ENCODE assay signal across 15 cellular contexts in the genomic region with DNA sequence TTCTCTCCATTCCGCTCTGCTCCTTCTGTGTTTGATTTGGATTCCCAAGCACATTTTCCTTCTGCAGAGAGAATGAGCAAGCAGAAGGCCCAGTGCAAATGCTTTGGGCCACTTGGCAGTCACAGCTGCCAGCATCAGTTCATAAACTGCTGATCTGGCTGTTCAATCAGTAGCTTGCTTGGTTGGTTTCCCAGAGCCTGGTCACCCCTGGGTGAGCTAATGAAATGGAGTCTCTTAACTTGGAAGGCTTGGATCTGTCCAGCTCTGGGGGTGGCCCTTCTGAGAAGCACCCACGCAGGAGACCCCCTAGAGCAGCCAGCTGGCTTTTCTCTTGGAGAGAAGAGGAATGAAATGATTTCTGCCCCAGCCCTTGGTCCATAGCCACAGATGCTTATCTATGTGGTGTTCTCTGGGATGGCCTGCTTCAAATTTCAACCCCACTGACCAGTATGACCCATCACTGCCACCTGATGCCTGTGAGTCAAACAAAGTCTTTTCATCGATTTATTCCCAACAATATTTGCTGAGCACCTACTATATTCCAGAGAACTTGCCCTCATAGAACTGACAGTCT. TPM values are rescaled to one million over a fixed set of nuclear protein-coding genes. Genes with fewer than 3 reads are reported as not detected.
DNase-seq lines count a peak whose midpoint lies in the region; ATAC-seq, FAIRE-seq and TF ChIP-seq lines count a peak whose summit lies in the region.
"Had no signal": no experiment of that assay in that cellular context is flagged by ENCODE, and none has a peak within 500 bp of the region (broad histone marks: within the 10 kb centered on the region; RNA-seq: fewer than 3 reads in every experiment).

No MANE protein-coding gene starts in this region.

- FAIRE-seq in A549 (lab: Jason Lieb, UNC), result no peak
- FAIRE-seq: G401.6, GM18507, islet of Langerhans had no signal

- no peak overlapping the region for H3K27ac ChIP-seq in A549
- H3K27ac ChIP-seq in dorsolateral prefrontal cortex, result peak overlapping the region; percentile 45 to 97 (median 90)
- H3K27ac ChIP-seq: neural progenitor cell had no signal

- H3K9me3 ChIP-seq in A549, result no peaks in the 10 kb centered on the region

- H3K4me1 ChIP-seq in A549, result no peaks in the 10 kb centered on the region
- H3K4me1 ChIP-seq: neural progenitor cell had no signal

- no peaks in the 10 kb centered on the region for H3K27me3 ChIP-seq in dorsolateral prefrontal cortex
- H3K27me3 ChIP-seq: neural progenitor cell had no signal

- CTCF ChIA-PET in A549 (lab: Yijun Ruan, JAX), result interaction anchor here (1.2 to 11.5 kb wide), 2 partner anchors 72 to 94 kb away, joined by 4 to 104 read pairs; no protein-coding TSS in a partner anchor

- TF ChIP-seq RAD21 in A549 (conservative IDR thresholded peaks at IDR 0.05 in 1 of 2, IDR thresholded peaks at IDR 0.05 in 1 of 2), result no peak

- TF ChIP-seq CTCF in A549 (IDR thresholded peaks at IDR 0.05), result no peak
- no peak for TF ChIP-seq CTCF in dorsolateral prefrontal cortex (IDR thresholded peaks at IDR 0.05 in 54 of 56, conservative IDR thresholded peaks at IDR 0.05 in 2 of 56; ENCODE audit: low read depth in 1 of 56, partially characterized antibody in 56 of 56)

- WGBS in A549 (ENCODE audit: missing lambda C conversion rate), result 60% methylated on average over 3 of the region's 3 CpGs

- no peak for TF ChIP-seq POLR2A in A549 (IDR thresholded peaks at IDR 0.05; ENCODE audit: low read length)

- no peak for ATAC-seq in A549

- TF ChIP-seq EP300 in A549 (IDR thresholded peaks at IDR 0.05), result no peak

- H3K4me3 ChIP-seq in A549, result no peak overlapping the region
- no peak overlapping the region for H3K4me3 ChIP-seq in dorsolateral prefrontal cortex
- H3K4me3 ChIP-seq: neural progenitor cell had no signal

- H3K4me2 ChIP-seq in A549, result no peak overlapping the region
- H3K4me2 ChIP-seq: neural progenitor cell had no signal

- DNase-seq in A549 (ENCODE audit: low read depth in 1 of 2, low spot score in 1 of 2) (no peak), LHCN-M2 (ENCODE audit: low read depth) (peak; percentile 36), dorsolateral prefrontal cortex (peak in 3 of 10 donors; percentile 41 to 48 (median 42)), medulla oblongata (ENCODE audit: extremely low spot score) (peak; percentile 39), HuH-7.5 (ENCODE audit: low spot score) (no peak), Kasumi-1 (lab: John Stamatoyannopoulos, UW) (no peak)
- DNase-seq in activated T-cell treated with anti-CD3 and anti-CD28 coated beads, Interleukin-2, amount 50 U/mL, for 48 hours, result no peak
- no peak for DNase-seq in activated CD4-positive, alpha-beta T cell treated with anti-CD3 and anti-CD28 coated beads for 4 hours
- DNase-seq: activated CD4-positive, alpha-beta T cell treated with anti-CD3 and anti-CD28 coated beads for 1 hour; activated gamma-delta T cell; NCI-H1930 had no signal

- intact Hi-C loops in dorsolateral prefrontal cortex (cut with DNase I), result no loop called here

- POLR2A ChIA-PET in A549 (lab: Yijun Ruan, JAX), result no interaction called here

TF ChIP-seq in A549, 52 proteins besides CTCF, POLR2A, EP300 and RAD21:
- TF ChIP-seq NR3C1 (IDR thresholded peaks at IDR 0.05), result no peak
- TF ChIP-seq MAFK (IDR thresholded peaks at IDR 0.05; ENCODE audit: partially characterized antibody), result peak; percentile 43

RNA-seq across cellular contexts. Expression of gene FAIM2, which starts 30.3 kb away (rescaled TPM):
- polyA plus RNA-seq in A549 (2011; rRNA removed) (0.11 and 0.23 TPM in 2 replicates), A549 (2017; fragmentation: RNase III; extraction: RNeasy Plus Mini Kit Qiagen cat#74134 plus additional on column Dnase treatment) (not detected in 3 replicates)
- polyA plus RNA-seq in A549 (2012; cell fraction: cytosol; rRNA removed), result not detected in 2 replicates
- not detected in 2 replicates for polyA plus RNA-seq in A549 (2012; cell fraction: nucleus; rRNA removed)
- polyA minus RNA-seq in A549 (2011; rRNA and poly(A)+ RNA removed), result 0.15 TPM in 1 of 2 replicates, not detected in the other
- total RNA-seq in LHCN-M2 (2014; rRNA removed) (4.1 and 4.2 TPM in 2 replicates), dorsolateral prefrontal cortex (1,000 to 10,000 TPM in 2 of 120 experiments, 100 to 1,000 TPM in 118; 390 to 1,056 (median 722) TPM)
- 1.7 TPM for polyA plus RNA-seq in LHCN-M2 (2012)

RNA-seq across cellular contexts. Expression of gene BCDIN3D, which starts 30.5 kb away (rescaled TPM):
- polyA plus RNA-seq in A549 (2011; rRNA removed), result 5.8 and 6.9 TPM in 2 replicates
- 2.0 and 2.6 TPM in 2 replicates for polyA plus RNA-seq in A549 (2012; cell fraction: cytosol; rRNA removed)
- 1.5 and 2.5 TPM in 2 replicates for polyA plus RNA-seq in A549 (2012; cell fraction: nucleus; rRNA removed)
- 3.8 to 4.8 TPM (median 4.2 TPM) in 3 replicates for polyA plus RNA-seq in A549 (2017; fragmentation: RNase III; extraction: RNeasy Plus Mini Kit Qiagen cat#74134 plus additional on column Dnase treatment)
- polyA minus RNA-seq in A549 (2011; rRNA and poly(A)+ RNA removed), result 6.4 and 7.7 TPM in 2 replicates
- total RNA-seq in LHCN-M2 (2014; rRNA removed), result 2.5 and 2.9 TPM in 2 replicates
- 1.7 TPM for polyA plus RNA-seq in LHCN-M2 (2012)
- 1 to 10 TPM; 2.4 to 8.0 (median 4.3) TPM for total RNA-seq in dorsolateral prefrontal cortex

RNA-seq across cellular contexts. Expression of gene NCKAP5L, which starts 45.2 kb away (rescaled TPM):
- 3.0 and 3.5 TPM in 2 replicates for polyA plus RNA-seq in A549 (2011; rRNA removed)
- 3.6 and 5.7 TPM in 2 replicates for polyA plus RNA-seq in A549 (2012; cell fraction: cytosol; rRNA removed)
- polyA plus RNA-seq in A549 (2012; cell fraction: nucleus; rRNA removed), result 13.6 and 16.0 TPM in 2 replicates
- 6.9 to 9.3 TPM (median 8.5 TPM) in 3 replicates for polyA plus RNA-seq in A549 (2017; fragmentation: RNase III; extraction: RNeasy Plus Mini Kit Qiagen cat#74134 plus additional on column Dnase treatment)
- polyA minus RNA-seq in A549 (2011; rRNA and poly(A)+ RNA removed), result 9.0 and 9.6 TPM in 2 replicates
- total RNA-seq in LHCN-M2 (2014; rRNA removed), result 27.8 and 29.8 TPM in 2 replicates
- polyA plus RNA-seq in LHCN-M2 (2012), result 18.6 TPM
- total RNA-seq in dorsolateral prefrontal cortex, result 10 to 100 TPM; 17.3 to 37.7 (median 25.5) TPM

Comparison
In these comparisons a context has a peak if more than half of its experiments do, and no peak if none do; other contexts are left out.
1. DNase-seq: peak in LHCN-M2 (single experiment) and medulla oblongata (single experiment); none in A549 (0 of 2), HuH-7.5 (single experiment), activated T-cell treated with anti-CD3 and anti-CD28 coated beads, Interleukin-2, amount 50 U/mL, for 48 hours (0 of 2), activated CD4-positive, alpha-beta T cell treated with anti-CD3 and anti-CD28 coated beads for 4 hours (0 of 2) and Kasumi-1 (0 of 2).
2. H3K27ac ChIP-seq: peak in dorsolateral prefrontal cortex (59 of 59); none in A549 (0 of 2).
3. RNA of gene FAIM2, which starts 30.3 kb away (total RNA-seq): 390 to 1,056 TPM in dorsolateral prefrontal cortex; 4.1 to 4.2 TPM in LHCN-M2; every median in the first group is over 10 times any median in the second.